8 cellular contexts compared by ENCODE assay signal in genomic region chr1:115807723-115808122, GRCh38. TPM values are rescaled to one million over a fixed set of nuclear protein-coding genes. Genes with fewer than 3 reads are reported as not detected.
DNase-seq lines count a peak whose midpoint lies in the region; ATAC-seq, FAIRE-seq and TF ChIP-seq lines count a peak whose summit lies in the region.

No MANE protein-coding gene starts in this region.

- CTCF ChIA-PET in GM12878 (lab: Yijun Ruan, JAX) = interaction anchor here (0.6 to 11.4 kb wide), 8 partner anchors 14 to 691 kb away, joined by 3 to 132 read pairs (median 4); no protein-coding TSS in a partner anchor

- TF ChIP-seq EP300 in GM12878 (IDR thresholded peaks at IDR 0.05; ENCODE audit: borderline replicate concordance in 1 of 2, control insufficient read depth in 1 of 2, low read depth in 2 of 2, low read length in 2 of 2) = no peak

- in situ Hi-C loops in KBM-7 (cut with MboI; ENCODE audit: low pct_unique_long_range_greater_than_20kb, low sequenced_read_pairs) (loop anchor here (25.0 kb wide), 1 partner anchor 180 kb away; the partner anchor contains the start of gene SLC22A15), GM12878 (cut with MboI) (loop anchor here (5.0 kb wide), 1 partner anchor 175 kb away; no protein-coding TSS in a partner anchor)

- H3K27me3 ChIP-seq in OCI-LY1 (ENCODE audit: insufficient read depth, low read length) (no peaks in the 10 kb centered on the region), GM12878 (replicated peaks in 1 of 2; ENCODE audit: control insufficient read depth in 2 of 2, insufficient read depth in 2 of 2, low read length in 1 of 2) (peaks cover 0 to 2% of the 10 kb centered on the region in 2 experiments; a peak in 1 of 4 replicates)

- H3K27ac ChIP-seq in OCI-LY1 (ENCODE audit: low read depth, low read length, poor library complexity, severe bottlenecking) (no peak overlapping the region), GM12878 (ENCODE audit: control insufficient read depth, insufficient read depth) (no peak overlapping the region)

- H3K27ac Mint-ChIP-seq in activated T-helper 2 cell treated with anti-CD3 and anti-CD28 coated beads, Interferon-gamma antibody, Interleukin-2, Interleukin-4, amounts not matched to agents 10 μg/mL and 5 μg/mL and 100 μg/mL, durations not matched to agents 14 hours and 24 hours and 36 hours = no peak overlapping the region

- no peaks in the 10 kb centered on the region for H3K36me3 Mint-ChIP-seq in activated T-helper 2 cell treated with anti-CD3 and anti-CD28 coated beads, Interferon-gamma antibody, Interleukin-2, Interleukin-4, amounts not matched to agents 10 μg/mL and 5 μg/mL and 100 μg/mL, durations not matched to agents 14 hours and 24 hours and 36 hours (ENCODE audit: low read depth)

- H3K4me3 ChIP-seq in GM12865 (ENCODE audit: low read depth, low read length) (no peak overlapping the region), OCI-LY1 (ENCODE audit: low read depth, low read length, poor library complexity, severe bottlenecking) (no peak overlapping the region), GM12878 (no peak overlapping the region)

- RAD21 ChIA-PET in GM12878 (lab: Charles Lee; ENCODE audit: unreplicated experiment) = interaction anchor here (0.6 to 2.0 kb wide), 7 partner anchors 173 to 691 kb away, joined by 3 to 20 read pairs (median 4); no protein-coding TSS in a partner anchor

- peaks cover 5% of the 10 kb centered on the region for H3K27me3 Mint-ChIP-seq in activated T-helper 2 cell treated with anti-CD3 and anti-CD28 coated beads, Interferon-gamma antibody, Interleukin-2, Interleukin-4, amounts not matched to agents 10 μg/mL and 5 μg/mL and 100 μg/mL, durations not matched to agents 14 hours and 24 hours and 36 hours (ENCODE audit: low read depth)

- no peaks in the 10 kb centered on the region for H3K79me2 ChIP-seq in OCI-LY1 (ENCODE audit: insufficient read depth, low read length)
- H3K79me2 ChIP-seq in GM12878 (ENCODE audit: control insufficient read depth, insufficient read depth, low read length) = no peaks in the 10 kb centered on the region

- H3K36me3 ChIP-seq in OCI-LY1 (ENCODE audit: insufficient read depth, low read length) (no peaks in the 10 kb centered on the region), GM12878 (ENCODE audit: control insufficient read depth in 2 of 2, insufficient read depth in 2 of 2, low read length in 1 of 2) (no peaks in the 10 kb centered on the region)

- SMC1A ChIA-PET in GM12878 (lab: Charles Lee; ENCODE audit: uncharacterized antibody, unreplicated experiment) = interaction anchor here (0.7 to 1.6 kb wide), 8 partner anchors 168 to 1321 kb away, joined by 3 to 15 read pairs (median 4); no protein-coding TSS in a partner anchor

- no peak overlapping the region for H3K4me3 Mint-ChIP-seq in activated T-helper 2 cell treated with anti-CD3 and anti-CD28 coated beads, Interferon-gamma antibody, Interleukin-2, Interleukin-4, amounts not matched to agents 10 μg/mL and 5 μg/mL and 100 μg/mL, durations not matched to agents 14 hours and 24 hours and 36 hours (ENCODE audit: low read depth)

- H3K9ac ChIP-seq in OCI-LY1 (ENCODE audit: low read length) (no peak overlapping the region), GM12878 (ENCODE audit: control insufficient read depth, insufficient read depth, low read length) (no peak overlapping the region)

- POLR2A ChIA-PET in GM12878 (lab: Charles Lee) = no interaction called here

- H3F3A ChIP-seq in OCI-LY1 (ENCODE audit: insufficient read depth, low read length) = no peaks in the 10 kb centered on the region

- H4K20me1 ChIP-seq in OCI-LY1 (ENCODE audit: insufficient read depth, low read length) = no peaks in the 10 kb centered on the region
- no peaks in the 10 kb centered on the region for H4K20me1 ChIP-seq in GM12878 (ENCODE audit: control insufficient read depth, insufficient read depth)

- DNase-seq in AG08395 (ENCODE audit: low spot score) (peak; percentile 77), GM12865 (ENCODE audit: low read depth) (peak; percentile 75), KBM-7 (peak; percentile 73), GM12878 (ENCODE audit: low read depth, low spot score) (peak; percentile 13), iPS DF 4.7 (ENCODE audit: extremely low read depth, low spot score) (peak; percentile 87), smooth muscle cell of the brain vasculature (ENCODE audit: low read depth, low spot score) (peak; percentile 47)
- DNase-seq in activated T-helper 2 cell treated with anti-CD3 and anti-CD28 coated beads, Interferon-gamma antibody, Interleukin-2, Interleukin-4, amounts not matched to agents 10 μg/mL and 5 μg/mL and 100 μg/mL, durations not matched to agents 14 hours and 24 hours and 36 hours (ENCODE audit: low spot score) = no peak

- TF ChIP-seq POLR2A in GM12878 (IDR thresholded peaks at IDR 0.05; ENCODE audit: low read depth, low read length) = no peak

- intact Hi-C loops in GM12878 (cut with micrococcal nuclease; ENCODE audit: unreplicated experiment) = loop anchor here (1.0 kb wide), 1 partner anchor 174 kb away; no protein-coding TSS in a partner anchor
- intact Hi-C loops in activated T-helper 2 cell treated with anti-CD3 and anti-CD28 coated beads, Interferon-gamma antibody, Interleukin-2, Interleukin-4, amounts not matched to agents 10 μg/mL and 5 μg/mL and 100 μg/mL, durations not matched to agents 14 hours and 24 hours and 36 hours (cut with micrococcal nuclease) = loop anchor here (2.0 kb wide), 1 partner anchor 173 kb away; no protein-coding TSS in a partner anchor

- ATAC-seq in GM12878 = peak; percentile 86

- H3K4me2 ChIP-seq in OCI-LY1 (ENCODE audit: low read length) (no peak overlapping the region), GM12878 (ENCODE audit: control insufficient read depth, insufficient read depth) (no peak overlapping the region)

- 0% methylated on average over 2 of the region's 2 CpGs for WGBS in GM12878 (ENCODE audit: insufficient coverage, insufficient replicate concordance, low lambda C conversion rate, missing lambda C conversion rate)

- TF ChIP-seq RAD21 in GM12878 (IDR thresholded peaks at IDR 0.05; ENCODE audit: insufficient read depth, low read depth, low read length) = peak; percentile 70

- peak; percentile 59 for FAIRE-seq in GM12878 (lab: Jason Lieb, UNC)

- H3K9me3 ChIP-seq in OCI-LY1 (ENCODE audit: low read length) (no peaks in the 10 kb centered on the region), GM12878 (replicated peaks; ENCODE audit: control insufficient read depth, insufficient read depth, low read length) (no peaks in the 10 kb centered on the region)

- H2AFZ ChIP-seq in OCI-LY1 (ENCODE audit: low read length) = no peak overlapping the region
- no peak overlapping the region for H2AFZ ChIP-seq in GM12878 (ENCODE audit: control insufficient read depth, low read depth, low read length)

- no peaks in the 10 kb centered on the region for H3K9me3 Mint-ChIP-seq in activated T-helper 2 cell treated with anti-CD3 and anti-CD28 coated beads, Interferon-gamma antibody, Interleukin-2, Interleukin-4, amounts not matched to agents 10 μg/mL and 5 μg/mL and 100 μg/mL, durations not matched to agents 14 hours and 24 hours and 36 hours

- no peaks in the 10 kb centered on the region for H3K4me1 ChIP-seq in OCI-LY1 (ENCODE audit: insufficient read depth, low read length, severe bottlenecking)
- no peaks in the 10 kb centered on the region for H3K4me1 ChIP-seq in GM12878 (ENCODE audit: control insufficient read depth, insufficient read depth, low read length)

- TF ChIP-seq CTCF in GM12865 (IDR thresholded peaks at IDR 0.05; ENCODE audit: insufficient read depth, low read depth, low read length, missing control alignments) (peak; percentile 70), OCI-LY1 (IDR thresholded peaks at IDR 0.05; ENCODE audit: low read length) (peak; percentile 76), GM12878 (IDR thresholded peaks at IDR 0.05 in 2 of 3, conservative IDR thresholded peaks at IDR 0.05 in 1 of 3; ENCODE audit: control insufficient read depth in 2 of 3, extremely low read depth in 1 of 3, insufficient read depth in 1 of 3, low read depth in 3 of 3, low read length in 3 of 3) (peak; percentile 66 to 73 (median 73); a peak in 5 of 6 replicates)

- no peaks in the 10 kb centered on the region for H3K9me2 ChIP-seq in OCI-LY1 (ENCODE audit: low read depth, low read length)

- H3K4me1 Mint-ChIP-seq in activated T-helper 2 cell treated with anti-CD3 and anti-CD28 coated beads, Interferon-gamma antibody, Interleukin-2, Interleukin-4, amounts not matched to agents 10 μg/mL and 5 μg/mL and 100 μg/mL, durations not matched to agents 14 hours and 24 hours and 36 hours (ENCODE audit: low read depth) = no peaks in the 10 kb centered on the region

- no TSS peak for BruUV-seq in GM12878 (replicated peaks; lab: Mats Ljungman, UMichigan)

RNA-seq across cellular contexts. Expression of gene NHLH2, which starts 33.2 kb away (rescaled TPM):
- not detected in 2 replicates for total RNA-seq in GM12878 (2013; cell fraction: nucleolus; rRNA removed)
- not detected in 2 replicates for total RNA-seq in GM12878 (2014; rRNA removed)
- not detected in 2 replicates for total RNA-seq in GM12878 (2014; rRNA removed; fragmentation: Illumina TruSeq; extraction: Trizol)
- not detected in 2 replicates for total RNA-seq in GM12878 (2021)
- not detected for polyA plus RNA-seq in GM12878 (2011; ENCODE audit: low read depth)
- polyA plus RNA-seq in GM12878 (2011; rRNA removed) = 0.03 TPM in 2 replicates
- not detected in 2 replicates for polyA plus RNA-seq in GM12878 (2011; cell fraction: cytosol; rRNA removed)
- 0.01 and 0.04 TPM in 2 replicates for polyA plus RNA-seq in GM12878 (2011; cell fraction: nucleus; rRNA removed)
- polyA plus RNA-seq in GM12878 (2012) = not detected in 2 replicates
- 0.01 TPM in 1 of 2 replicates, not detected in the other for polyA plus RNA-seq in GM12878 (2014; fragmentation: Illumina TruSeq; extraction: Trizol)
- polyA plus RNA-seq in GM12878 (2014; fragmentation: Nextera tagmentation; extraction: Ambion mirVana) = not detected
- polyA plus RNA-seq in GM12878 (2014; rRNA removed) = 0.08 TPM in 1 of 2 replicates, not detected in the other
- under 1 TPM in 1 of 2 experiments, not detected in 1; 0.06 TPM for polyA plus RNA-seq in GM12878 (2016; fragmentation: Nextera tagmentation; extraction: Ambion mirVana)
- not detected in 2 replicates for polyA minus RNA-seq in GM12878 (2011; rRNA and poly(A)+ RNA removed)
- polyA minus RNA-seq in GM12878 (2011; cell fraction: cytosol; rRNA and poly(A)+ RNA removed) = not detected in 2 replicates
- not detected in 2 replicates for polyA minus RNA-seq in GM12878 (2011; cell fraction: nucleus; rRNA and poly(A)+ RNA removed)
- total RNA-seq in activated T-helper 2 cell treated with anti-CD3 and anti-CD28 coated beads, Interferon-gamma antibody, Interleukin-2, Interleukin-4, amounts not matched to agents 10 μg/mL and 5 μg/mL and 100 μg/mL, durations not matched to agents 14 hours and 24 hours and 36 hours = not detected in 2 replicates

RNA-seq across cellular contexts. Expression of gene CASQ2, which starts 39.2 kb away (rescaled TPM):
- total RNA-seq in GM12878 (2013; cell fraction: nucleolus; rRNA removed) = not detected in 2 replicates
- total RNA-seq in GM12878 (2014; rRNA removed) (not detected in 2 replicates), GM12878 (2014; rRNA removed; fragmentation: Illumina TruSeq; extraction: Trizol) (not detected in 2 replicates), GM12878 (2021) (not detected in 2 replicates)
- not detected for polyA plus RNA-seq in GM12878 (2011; ENCODE audit: low read depth)
- polyA plus RNA-seq in GM12878 (2011; rRNA removed) (not detected in 2 replicates), GM12878 (2014; fragmentation: Illumina TruSeq; extraction: Trizol) (not detected in 2 replicates), GM12878 (2014; fragmentation: Nextera tagmentation; extraction: Ambion mirVana) (not detected), GM12878 (2014; rRNA removed) (not detected in 2 replicates), GM12878 (2016; fragmentation: Nextera tagmentation; extraction: Ambion mirVana) (not detected)
- polyA plus RNA-seq in GM12878 (2011; cell fraction: cytosol; rRNA removed) = not detected in 2 replicates
- not detected in 2 replicates for polyA plus RNA-seq in GM12878 (2011; cell fraction: nucleus; rRNA removed)
- not detected in 2 replicates for polyA plus RNA-seq in GM12878 (2012)
- polyA minus RNA-seq in GM12878 (2011; rRNA and poly(A)+ RNA removed) = not detected in 2 replicates
- not detected in 2 replicates for polyA minus RNA-seq in GM12878 (2011; cell fraction: cytosol; rRNA and poly(A)+ RNA removed)
- not detected in 2 replicates for polyA minus RNA-seq in GM12878 (2011; cell fraction: nucleus; rRNA and poly(A)+ RNA removed)
- total RNA-seq in activated T-helper 2 cell treated with anti-CD3 and anti-CD28 coated beads, Interferon-gamma antibody, Interleukin-2, Interleukin-4, amounts not matched to agents 10 μg/mL and 5 μg/mL and 100 μg/mL, durations not matched to agents 14 hours and 24 hours and 36 hours = not detected in 2 replicates
